ENCODE assay signal across 30 cellular contexts in the genomic region with DNA sequence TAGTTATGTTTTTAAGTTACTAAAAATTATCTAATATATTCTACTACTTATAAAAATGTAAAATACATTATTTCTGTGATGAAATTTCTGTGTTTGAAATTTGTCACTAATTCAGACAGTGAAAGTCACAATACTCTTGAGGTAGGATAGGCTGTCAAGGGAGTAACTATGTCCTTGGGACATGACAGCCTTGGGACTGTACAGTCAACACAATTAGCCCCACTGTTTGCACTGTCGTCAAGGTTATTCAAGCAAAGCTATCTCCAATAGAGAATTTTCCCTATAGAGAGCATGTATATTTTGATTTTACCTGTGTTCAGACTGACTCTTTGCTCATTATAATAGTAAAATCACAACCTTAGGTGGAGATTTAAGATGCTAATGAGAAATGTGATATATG.
"Had no signal": no experiment of that assay in that cellular context is flagged by ENCODE, and none has a peak within 500 bp of the region (broad histone marks: within the 10 kb centered on the region; RNA-seq: fewer than 3 reads in every experiment).

No MANE protein-coding gene starts in this region.

- H3K4me3 ChIP-seq: pancreas, prostate gland, skin epidermis, smooth muscle cell, spleen, suprapubic skin, testis, tibial artery, transverse colon, upper lobe of right lung, uterus had no signal

- H3K27ac ChIP-seq: neutrophil, pancreas, prostate gland, skin epidermis, spleen, suprapubic skin, testis, tibial artery, transverse colon, upper lobe of right lung, uterus had no signal

- H3K4me1 Mint-ChIP-seq: naive thymus-derived CD8-positive, alpha-beta T cell; nephron progenitor cell; neural crest cell; stimulated activated memory B cell treated with anti-CD40 and anti-IgM and Interleukin-4, amounts not matched to agents 10 μg/mL and 1 μg/mL and 100 μg/mL, for 72 hours; stimulated activated naive CD8-positive, alpha-beta T cell treated with anti-CD3 and anti-CD28 coated beads, Interleukin-15, amount 100 ng/mL, for 72 hours had no signal

- H3K27ac Mint-ChIP-seq: naive thymus-derived CD8-positive, alpha-beta T cell; natural killer cell treated with Interleukin-12 subunit alpha and Interleukin-12 subunit beta and Interleukin-15 and Interleukin-18, amount 100 ng/mL, for 72 hours; nephron progenitor cell; stimulated activated memory B cell treated with anti-CD40 and anti-IgM and Interleukin-4, amounts not matched to agents 10 μg/mL and 1 μg/mL and 100 μg/mL, for 72 hours; stimulated activated naive CD8-positive, alpha-beta T cell treated with anti-CD3 and anti-CD28 coated beads, Interleukin-15, amount 100 ng/mL, for 72 hours; type B pancreatic cell had no signal

- H3K4me1 ChIP-seq: pancreas, prostate gland, spleen, suprapubic skin, testis, tibial artery, transverse colon, upper lobe of right lung, uterus had no signal

- FAIRE-seq: pancreas had no signal

- ATAC-seq: naive thymus-derived CD8-positive, alpha-beta T cell; natural killer cell treated with Interleukin-12 subunit alpha and Interleukin-12 subunit beta and Interleukin-15 and Interleukin-18, amount 100 ng/mL, for 72 hours; pancreas; right cardiac atrium; sciatic nerve; stimulated activated memory B cell treated with anti-CD40 and anti-IgM and Interleukin-4, amounts not matched to agents 10 μg/mL and 1 μg/mL and 100 μg/mL, for 72 hours; stimulated activated naive CD8-positive, alpha-beta T cell treated with anti-CD3 and anti-CD28 coated beads, Interleukin-15, amount 100 ng/mL, for 72 hours; stimulated activated naive CD8-positive, alpha-beta T cell treated with anti-CD3 and anti-CD28 coated beads, Interleukin-15, Interleukin-2, amounts not matched to agents 100 U/mL and 50 U/mL, for 24 hours; upper lobe of right lung had no signal

- DNase-seq: naive thymus-derived CD8-positive, alpha-beta T cell; nephron progenitor cell; nucleus accumbens; pancreas; right cardiac atrium; spleen; stimulated activated CD4-positive, alpha-beta T cell treated with anti-CD3 and anti-CD28 coated beads, Interleukin-12 subunit alpha, Interleukin-12 subunit beta, amount 100 ng/mL, for 4 hours; stimulated activated CD4-positive, alpha-beta T cell treated with anti-CD3 and anti-CD28 coated beads, Interleukin-1b, Interleukin-23, amount 100 ng/mL, for 48 hours; stimulated activated CD4-positive, alpha-beta T cell treated with anti-CD3 and anti-CD28 coated beads, Interleukin-4, amount 100 ng/mL, for 1 hour; stimulated activated CD4-positive, alpha-beta T cell treated with anti-CD3 and anti-CD28 coated beads, Interleukin-4, amount 100 ng/mL, for 4 hours; stimulated activated CD8-positive, alpha-beta memory T cell treated with anti-CD3 and anti-CD28 coated beads, Interleukin-4, amount 100 ng/mL, for 48 hours; stimulated activated naive CD4-positive, alpha-beta T cell; stimulated activated naive CD8-positive, alpha-beta T cell treated with anti-CD3 and anti-CD28 coated beads, Interleukin-15, amount 100 ng/mL, for 72 hours; stimulated activated naive CD8-positive, alpha-beta T cell treated with anti-CD3 and anti-CD28 coated beads, Interleukin-15, Interleukin-2, amounts not matched to agents 100 U/mL and 50 U/mL, for 24 hours; substantia nigra; testis; tibial artery; transverse colon; upper lobe of right lung; uterus had no signal

- H3K36me3 Mint-ChIP-seq: naive thymus-derived CD8-positive, alpha-beta T cell; stimulated activated memory B cell treated with anti-CD40 and anti-IgM and Interleukin-4, amounts not matched to agents 10 μg/mL and 1 μg/mL and 100 μg/mL, for 72 hours; type B pancreatic cell had no signal

- H3K36me3 ChIP-seq: neutrophil, pancreas, prostate gland, spleen, suprapubic skin, tibial artery, transverse colon, upper lobe of right lung, uterus had no signal

- H3K9me3 ChIP-seq: neutrophil, pancreas, prostate gland, spleen, suprapubic skin, testis, tibial artery, transverse colon, upper lobe of right lung, uterus had no signal

- H3K4me3 Mint-ChIP-seq: naive thymus-derived CD8-positive, alpha-beta T cell; natural killer cell treated with Interleukin-12 subunit alpha and Interleukin-12 subunit beta and Interleukin-15 and Interleukin-18, amount 100 ng/mL, for 72 hours; nephron progenitor cell; neural crest cell; stimulated activated memory B cell treated with anti-CD40 and anti-IgM and Interleukin-4, amounts not matched to agents 10 μg/mL and 1 μg/mL and 100 μg/mL, for 72 hours; stimulated activated naive CD8-positive, alpha-beta T cell treated with anti-CD3 and anti-CD28 coated beads, Interleukin-15, amount 100 ng/mL, for 72 hours; type B pancreatic cell had no signal

- H3K27me3 ChIP-seq: neutrophil, pancreas, spleen, suprapubic skin, testis, tibial artery, transverse colon, upper lobe of right lung, uterus had no signal

- H3K4me2 ChIP-seq: smooth muscle cell had no signal

- H3K27me3 Mint-ChIP-seq: naive thymus-derived CD8-positive, alpha-beta T cell; natural killer cell treated with Interleukin-12 subunit alpha and Interleukin-12 subunit beta and Interleukin-15 and Interleukin-18, amount 100 ng/mL, for 72 hours; stimulated activated memory B cell treated with anti-CD40 and anti-IgM and Interleukin-4, amounts not matched to agents 10 μg/mL and 1 μg/mL and 100 μg/mL, for 72 hours; stimulated activated naive CD8-positive, alpha-beta T cell treated with anti-CD3 and anti-CD28 coated beads, Interleukin-15, amount 100 ng/mL, for 72 hours; type B pancreatic cell had no signal

- H3K9me3 Mint-ChIP-seq: nephron progenitor cell, neural crest cell, type B pancreatic cell had no signal
